Comparison of ENCODE assay signal across 8 cellular contexts in genomic region chrX:130401415-130402210, GRCh38. TPM values are rescaled to one million over a fixed set of nuclear protein-coding genes. Genes with fewer than 3 reads are reported as not detected.
DNase-seq lines count a peak whose midpoint lies in the region; ATAC-seq and TF ChIP-seq lines count a peak whose summit lies in the region.

TSS of gene RBMX2 (plus strand) at chrX:130401987. CDS start at chrX:130402033, 46 bp downstream.

- H3K9me3 Mint-ChIP-seq in activated CD4-positive, alpha-beta T cell treated with anti-CD3 and anti-CD28 coated beads for 36 hours (ENCODE audit: low read depth): no peaks in the 10 kb centered on the region

- intact Hi-C loops in activated CD4-positive, alpha-beta T cell treated with anti-CD3 and anti-CD28 coated beads for 36 hours (cut with DNase I, micrococcal nuclease): loop anchor here (1.0 to 10.0 kb wide), 6 partner anchors 62 to 513 kb away; partner anchors contain the start of genes SLC25A14 (in 2 of the 2), ENOX2 (in 1 of the 2), UTP14A (in 1 of the 2) and ZNF280C (in 1 of the 2)

- DNase-seq in AML-193 (lab: John Stamatoyannopoulos, UW) (peak; percentile 27 to 32), NCI-H446 (lab: John Stamatoyannopoulos, UW) (peak; percentile 33 to 81), choroid plexus epithelial cell (ENCODE audit: low read depth) (peak; percentile 75), kidney glomerular epithelial cell (lab: John Stamatoyannopoulos, UW) (peak; percentile 40)
- peak; percentile 79 for DNase-seq in activated CD4-positive, alpha-beta T cell treated with anti-CD3 and anti-CD28 coated beads for 36 hours
- DNase-seq in stimulated activated CD4-positive, alpha-beta T cell treated with anti-CD3 and anti-CD28 coated beads, Interleukin-1b, Interleukin-23, amount 100 ng/mL, for 24 hours (ENCODE audit: low read depth in 4 of 4, low spot score in 1 of 4): peak; percentile 21 to 54 (median 32)

- POLR2A ChIA-PET in activated CD4-positive, alpha-beta T cell treated with anti-CD3 and anti-CD28 coated beads for 36 hours (lab: Charles Lee): no interaction called here

- ATAC-seq in GM19025 (IDR thresholded peaks at IDR 0.05; ENCODE audit: low read depth, unreplicated experiment): peak; percentile 97
- ATAC-seq in HG03280 (IDR thresholded peaks at IDR 0.05; ENCODE audit: unreplicated experiment): peak; percentile 95
- peak; percentile 93 for ATAC-seq in activated CD4-positive, alpha-beta T cell treated with anti-CD3 and anti-CD28 coated beads for 36 hours

- H3K27ac Mint-ChIP-seq in activated CD4-positive, alpha-beta T cell treated with anti-CD3 and anti-CD28 coated beads for 36 hours: peak within 1 kb of the TSS; percentile 92

- H3K36me3 Mint-ChIP-seq in activated CD4-positive, alpha-beta T cell treated with anti-CD3 and anti-CD28 coated beads for 36 hours (ENCODE audit: low read depth): peaks cover 13% of the 10 kb centered on the region

- CTCF ChIA-PET in activated CD4-positive, alpha-beta T cell treated with anti-CD3 and anti-CD28 coated beads for 36 hours (lab: Charles Lee): interaction anchor here (0.8 kb wide), 1 partner anchor 67 kb away, joined by 3 read pairs; no protein-coding TSS in a partner anchor

- H3K4me3 ChIP-seq in choroid plexus epithelial cell (ENCODE audit: low read depth, low read length): peak within 1 kb of the TSS; percentile 78

- peak within 1 kb of the TSS; percentile 93 for H3K4me3 Mint-ChIP-seq in activated CD4-positive, alpha-beta T cell treated with anti-CD3 and anti-CD28 coated beads for 36 hours

- no peak for TF ChIP-seq CTCF in choroid plexus epithelial cell (conservative IDR thresholded peaks at IDR 0.05; ENCODE audit: low read depth, low read length)

- H3K4me1 Mint-ChIP-seq in activated CD4-positive, alpha-beta T cell treated with anti-CD3 and anti-CD28 coated beads for 36 hours: peaks cover 13% of the 10 kb centered on the region

- H3K27me3 Mint-ChIP-seq in activated CD4-positive, alpha-beta T cell treated with anti-CD3 and anti-CD28 coated beads for 36 hours: peaks cover under 1% of the 10 kb centered on the region

RNA-seq across cellular contexts. Expression of gene RBMX2, which starts in this region (rescaled TPM):
- total RNA-seq in activated CD4-positive, alpha-beta T cell treated with anti-CD3 and anti-CD28 coated beads for 36 hours: 10 to 100 TPM; 25.4 to 26.8 TPM

Comparison
In these comparisons a context has a peak if more than half of its experiments do, and no peak if none do; other contexts are left out.
1. Peak in every context shown above with its lines: DNase-seq, ATAC-seq and H3K4me3 ChIP-seq.